ENCODE assay signal across 19 cellular contexts in the genomic region with DNA sequence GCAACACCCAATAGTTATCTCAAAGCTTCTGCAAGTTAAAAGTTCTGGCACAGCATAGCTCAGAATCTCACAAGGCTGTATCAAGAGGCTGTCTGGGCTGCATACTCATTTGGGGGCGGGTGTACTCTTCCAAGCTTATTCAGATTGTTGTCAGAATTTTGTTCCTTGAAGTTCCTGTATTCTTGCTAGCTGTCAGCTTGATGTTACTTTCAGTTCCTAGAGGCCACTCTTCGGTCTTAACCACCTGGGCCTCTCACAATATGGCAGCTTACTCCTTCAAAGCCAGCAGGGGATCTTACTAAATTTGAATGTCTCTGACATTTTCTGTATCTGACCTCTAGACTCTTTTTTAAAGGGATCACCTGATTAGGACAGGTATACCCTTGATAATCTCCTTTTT. TPM values are rescaled to one million over a fixed set of nuclear protein-coding genes. Genes with fewer than 3 reads are reported as not detected.
A peak's percentile ranks its signal among the peaks of the same experiment; 100 is the strongest.
DNase-seq lines count a peak whose midpoint lies in the region; ATAC-seq and TF ChIP-seq lines count a peak whose summit lies in the region.
"Had no signal": no experiment of that assay in that cellular context is flagged by ENCODE, and none has a peak within 500 bp of the region (broad histone marks: within the 10 kb centered on the region; RNA-seq: fewer than 3 reads in every experiment).

No MANE protein-coding gene starts in this region.

- no peaks in the 10 kb centered on the region for H3K9me3 ChIP-seq in PC-3 (ENCODE audit: low read length)
- H3K9me3 ChIP-seq in CD8-positive, alpha-beta T cell (ENCODE audit: low read length), result no peaks in the 10 kb centered on the region
- H3K9me3 ChIP-seq: HAP-1 had no signal

- H3K27ac Mint-ChIP-seq in CD8-positive, alpha-beta T cell, result no peak overlapping the region
- H3K27ac Mint-ChIP-seq: activated naive CD4-positive, alpha-beta T cell treated with anti-CD3 and anti-CD28 coated beads for 36 hours had no signal

- no peaks in the 10 kb centered on the region for H4K20me1 ChIP-seq in PC-3 (ENCODE audit: low read length)

- H3K27me3 Mint-ChIP-seq in CD8-positive, alpha-beta T cell (ENCODE audit: low read depth), result no peaks in the 10 kb centered on the region

- POLR2A ChIA-PET in PC-3 (lab: Charles Lee; ENCODE audit: unreplicated experiment), result no interaction called here
- POLR2A ChIA-PET in CD8-positive, alpha-beta T cell (lab: Charles Lee), result interaction anchor here (0.6 kb wide), 1 partner anchor 18 kb away, joined by 3 read pairs; no protein-coding TSS in a partner anchor

- no peaks in the 10 kb centered on the region for H3K4me1 ChIP-seq in PC-3 (ENCODE audit: insufficient read depth, low read length)
- no peaks in the 10 kb centered on the region for H3K4me1 ChIP-seq in CD8-positive, alpha-beta T cell (ENCODE audit: insufficient read depth, low read length)
- H3K4me1 ChIP-seq: foreskin keratinocyte, HAP-1, parathyroid adenoma had no signal

- no peak overlapping the region for H3K9ac ChIP-seq in PC-3 (ENCODE audit: low read length)
- H3K9ac ChIP-seq: parathyroid adenoma had no signal

- no TSS peak for BruUV-seq in PC-3 (replicated peaks; lab: Mats Ljungman, UMichigan)

- no peaks in the 10 kb centered on the region for H3K4me1 Mint-ChIP-seq in CD8-positive, alpha-beta T cell (ENCODE audit: low read depth)

- no peaks in the 10 kb centered on the region for H3K36me3 ChIP-seq in PC-3 (ENCODE audit: low read depth, low read length)
- H3K36me3 ChIP-seq in CD8-positive, alpha-beta T cell (ENCODE audit: insufficient read depth, low read length), result no peaks in the 10 kb centered on the region
- H3K36me3 ChIP-seq: HAP-1 had no signal

- H3K4me2 ChIP-seq in PC-3 (ENCODE audit: low read length), result no peak overlapping the region

- CTCF ChIA-PET in PC-3 (lab: Charles Lee), result no interaction called here
- CTCF ChIA-PET in CD8-positive, alpha-beta T cell (lab: Charles Lee), result no interaction called here

- H3F3A ChIP-seq in PC-3 (ENCODE audit: low read length, unreplicated experiment), result no peaks in the 10 kb centered on the region

- no peak for TF ChIP-seq CTCF in PC-3 (conservative IDR thresholded peaks at IDR 0.05; ENCODE audit: low read depth, low read length)
- no peak for TF ChIP-seq CTCF in CD8-positive, alpha-beta T cell (IDR thresholded peaks at IDR 0.05)

- H3K4me3 ChIP-seq in PC-3 (ENCODE audit: low read length), result no peak overlapping the region
- H3K4me3 ChIP-seq in CD8-positive, alpha-beta T cell (ENCODE audit: low read depth, low read length), result no peak overlapping the region
- H3K4me3 ChIP-seq: HAP-1, SK-N-MC had no signal

- intact Hi-C loops in PC-3 (cut with micrococcal nuclease), result no loop called here
- intact Hi-C loops in CD8-positive, alpha-beta T cell (cut with DNase I, micrococcal nuclease), result no loop called here

- ATAC-seq in GM18502 (IDR thresholded peaks at IDR 0.05; ENCODE audit: poor library complexity, unreplicated experiment) (peak; percentile 64), GM19463 (IDR thresholded peaks at IDR 0.05; ENCODE audit: unreplicated experiment) (peak; percentile 54), HG03378 (IDR thresholded peaks at IDR 0.05; ENCODE audit: unreplicated experiment) (peak; percentile 51), PC-3 (no peak)
- ATAC-seq in CD8-positive, alpha-beta T cell, result no peak
- ATAC-seq: foreskin keratinocyte had no signal

- no peaks in the 10 kb centered on the region for H3K9me3 Mint-ChIP-seq in CD8-positive, alpha-beta T cell
- H3K9me3 Mint-ChIP-seq: activated naive CD4-positive, alpha-beta T cell treated with anti-CD3 and anti-CD28 coated beads for 36 hours had no signal

- no peaks in the 10 kb centered on the region for H3K27me3 ChIP-seq in PC-3 (ENCODE audit: low read length)
- H3K27me3 ChIP-seq in CD8-positive, alpha-beta T cell (ENCODE audit: insufficient read depth, low read length), result no peaks in the 10 kb centered on the region
- H3K27me3 ChIP-seq: foreskin keratinocyte had no signal

- H3K4me3 Mint-ChIP-seq in CD8-positive, alpha-beta T cell, result no peak overlapping the region
- H3K4me3 Mint-ChIP-seq: activated naive CD4-positive, alpha-beta T cell treated with anti-CD3 and anti-CD28 coated beads for 36 hours had no signal

- no peaks in the 10 kb centered on the region for H3K79me2 ChIP-seq in PC-3 (ENCODE audit: low read length)
- H3K79me2 ChIP-seq: parathyroid adenoma had no signal

- H3K27ac ChIP-seq in PC-3 (ENCODE audit: low read length), result no peak overlapping the region
- no peak overlapping the region for H3K27ac ChIP-seq in CD8-positive, alpha-beta T cell (ENCODE audit: low read depth, low read length)
- H3K27ac ChIP-seq: foreskin keratinocyte, parathyroid adenoma, SK-N-MC had no signal

- DNase-seq in PC-3 (no peak), NCI-H1436 treated with DMSO at 0.1 percent for 48 hours (lab: John Stamatoyannopoulos, UW) (no peak), DMS153 treated with DMSO at 0.1 percent for 48 hours (lab: John Stamatoyannopoulos, UW; ENCODE audit: unreplicated experiment) (no peak), islet precursor cell (no peak)
- no peak for DNase-seq in CD8-positive, alpha-beta T cell
- DNase-seq: activated CD4-positive, alpha-beta T cell treated with anti-CD3 and anti-CD28 coated beads for 48 hours; activated naive CD4-positive, alpha-beta T cell treated with anti-CD3 and anti-CD28 coated beads for 36 hours; foreskin keratinocyte; NCI-H1436; stimulated activated CD4-positive, alpha-beta T cell treated with anti-CD3 and anti-CD28 coated beads, Interleukin-4, amount 100 ng/mL, for 24 hours; stimulated activated CD8-positive, alpha-beta memory T cell treated with anti-CD3 and anti-CD28 coated beads, Interleukin-4, amount 100 ng/mL, for 48 hours; T1000 had no signal

- 0 out of 2 replicates have a peak overlapping the region, but pooled peaks have one; percentile 18 for H2AFZ ChIP-seq in PC-3 (ENCODE audit: low read length)
- H2AFZ ChIP-seq: parathyroid adenoma had no signal

- no peaks in the 10 kb centered on the region for H3K36me3 Mint-ChIP-seq in CD8-positive, alpha-beta T cell

- no peaks in the 10 kb centered on the region for H3K9me2 ChIP-seq in PC-3 (replicated peaks; ENCODE audit: low read length)

RNA-seq across cellular contexts. Expression of gene KCNC2, which starts 38.9 kb away (rescaled TPM):
- not detected in 2 replicates for total RNA-seq in PC-3 (2014; rRNA removed)
- not detected for total RNA-seq in CD8-positive, alpha-beta T cell
- total RNA-seq: activated naive CD4-positive, alpha-beta T cell treated with anti-CD3 and anti-CD28 coated beads for 36 hours; astrocyte; foreskin keratinocyte had no signal

Comparison
In these comparisons a context has a peak if more than half of its experiments do, and no peak if none do; other contexts are left out.
1. ATAC-seq: peak in GM18502 (single experiment), GM19463 (single experiment) and HG03378 (single experiment); none in PC-3 (single experiment) and CD8-positive, alpha-beta T cell (single experiment).